Comparison of ENCODE assay signal across 17 cellular contexts in the genomic region with DNA sequence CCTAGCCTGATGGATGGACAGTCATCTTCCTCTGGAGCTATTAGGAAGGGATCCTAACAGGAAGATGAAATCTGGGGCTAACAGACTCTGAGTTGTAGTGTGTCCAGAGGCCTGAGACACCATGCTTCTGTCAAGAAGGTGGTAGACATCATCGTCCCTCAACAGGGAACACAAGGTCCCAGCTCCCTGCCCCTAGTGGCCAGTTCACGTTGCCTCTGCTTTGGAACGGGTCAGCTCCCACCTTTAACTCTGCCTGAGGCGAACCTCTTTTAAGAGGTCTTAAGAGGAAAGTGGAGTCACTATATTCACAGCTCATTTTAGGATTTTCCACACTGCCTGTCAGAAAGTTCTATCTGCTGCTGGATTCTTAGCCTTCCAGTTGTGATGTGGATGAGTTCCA. TPM values are rescaled to one million over a fixed set of nuclear protein-coding genes. Genes with fewer than 3 reads are reported as not detected.
DNase-seq lines count a peak whose midpoint lies in the region; ATAC-seq and TF ChIP-seq lines count a peak whose summit lies in the region.
"Had no signal": no experiment of that assay in that cellular context is flagged by ENCODE, and none has a peak within 500 bp of the region (broad histone marks: within the 10 kb centered on the region; RNA-seq: fewer than 3 reads in every experiment).

No MANE protein-coding gene starts in this region.

- POLR2A ChIA-PET in AG04449 (lab: Yijun Ruan, JAX), result no interaction called here

- H3K4me3 ChIP-seq in AG04449 (ENCODE audit: low read depth, low read length) (no peak overlapping the region), WERI-Rb-1 (ENCODE audit: low read depth, low read length) (no peak overlapping the region), MG63 (no peak overlapping the region)
- H3K4me3 ChIP-seq: BLaER1 treated with 17β-estradiol and CSF1 and Interleukin-3, amounts not matched to agents 10 nM and 100 nM; gastroesophageal sphincter; upper lobe of right lung had no signal

- TF ChIP-seq CTCF in AG04449 (IDR thresholded peaks at IDR 0.05; ENCODE audit: insufficient read depth, low read length, missing control alignments) (peak; percentile 26), GM13977 (IDR thresholded peaks at IDR 0.05; ENCODE audit: extremely low read depth, insufficient read depth, missing control alignments) (peak; percentile 6), WERI-Rb-1 (IDR thresholded peaks at IDR 0.05; ENCODE audit: low read depth, low read length) (peak; percentile 74)

- no peak for ATAC-seq in esophagus mucosa
- ATAC-seq: gastroesophageal sphincter, upper lobe of right lung had no signal

- H3K27ac ChIP-seq in WERI-Rb-1, result no peak overlapping the region
- H3K27ac ChIP-seq: BLaER1 treated with 17β-estradiol and CSF1 and Interleukin-3, amounts not matched to agents 10 nM and 100 nM; gastroesophageal sphincter; upper lobe of right lung had no signal

- peaks cover 98% of the 10 kb centered on the region for H3K36me3 ChIP-seq in WERI-Rb-1
- H3K36me3 ChIP-seq in MG63, result peaks cover 57% of the 10 kb centered on the region

- H3K9me3 ChIP-seq in WERI-Rb-1 (ENCODE audit: severe bottlenecking) (no peaks in the 10 kb centered on the region), MG63 (no peaks in the 10 kb centered on the region)
- H3K9me3 ChIP-seq: BLaER1 treated with 17β-estradiol and CSF1 and Interleukin-3, amounts not matched to agents 10 nM and 100 nM; gastroesophageal sphincter; upper lobe of right lung had no signal

- in situ Hi-C loops in GM13977 (cut with MboI; ENCODE audit: low pct_unique_long_range_greater_than_20kb, low sequenced_read_pairs, unreplicated experiment), result no loop called here

- DNase-seq in AG04449 (ENCODE audit: low read depth, low spot score) (no peak), GM13977 (ENCODE audit: low spot score) (no peak), WERI-Rb-1 (no peak), iPS-NIHi11 (ENCODE audit: low spot score) (peak; percentile 54), H4 (ENCODE audit: low spot score) (no peak), NCI-H1436 treated with DMSO at 0.1 percent for 48 hours (lab: John Stamatoyannopoulos, UW) (no peak), MG63 (no peak)
- DNase-seq: anterior cingulate cortex; NCI-H2171 treated with DMSO at 0.1 percent for 48 hours; stimulated activated CD4-positive, alpha-beta T cell treated with anti-CD3 and anti-CD28 coated beads, Interleukin-2, amount 100 ng/mL, for 48 hours; T-helper 1 cell; upper lobe of right lung had no signal

- H3K27me3 ChIP-seq in WERI-Rb-1 (ENCODE audit: insufficient read depth, low read depth, severe bottlenecking) (no peaks in the 10 kb centered on the region), MG63 (no peaks in the 10 kb centered on the region)
- H3K27me3 ChIP-seq: BLaER1 treated with 17β-estradiol and CSF1 and Interleukin-3, amounts not matched to agents 10 nM and 100 nM; gastroesophageal sphincter; upper lobe of right lung had no signal

- CTCF ChIA-PET in AG04449 (lab: Yijun Ruan, JAX), result interaction anchor here (0.8 to 1.8 kb wide), 7 partner anchors 10 to 259 kb away, joined by 3 to 5 read pairs (median 3); no protein-coding TSS in a partner anchor

RNA-seq across cellular contexts. Expression of a gene that starts 28.3 kb away (rescaled TPM):
- not detected in 2 replicates for total RNA-seq in H4 (2014; rRNA removed; shearing (Covaris generic))
- total RNA-seq in MG63 (2014; rRNA removed; shearing (Covaris generic); ENCODE audit: low replicate concordance), result not detected in 2 replicates
- total RNA-seq in esophagus mucosa, result not detected
- total RNA-seq: activated T-helper 1 cell treated with anti-CD3 and anti-CD28 coated beads, Interleukin-12 subunit alpha, Interleukin-12 subunit beta, Interleukin-2, Interleukin-4 antibody, amounts not matched to agents 30 ng/mL and 10 ng/mL and 1 ng/mL, durations not matched to agents 14 hours and 24 hours and 36 hours; Daoy had no signal

RNA-seq across cellular contexts. Expression of a gene that starts 55.2 kb away (rescaled TPM):
- total RNA-seq in H4 (2014; rRNA removed; shearing (Covaris generic)), result not detected in 2 replicates
- total RNA-seq in MG63 (2014; rRNA removed; shearing (Covaris generic); ENCODE audit: low replicate concordance), result 0.46 TPM in 1 of 2 replicates, not detected in the other
- total RNA-seq in esophagus mucosa, result 1.6 TPM

Comparison
In these comparisons a context has a peak if more than half of its experiments do, and no peak if none do; other contexts are left out.
1. CTCF ChIP-seq: peak in every context shown above with its lines; median percentile 74 in WERI-Rb-1; 26 in AG04449; 6 in GM13977.